In genomic region chr12:57793920-57794319, GRCh38 we compare ENCODE assay signal across 13 cellular contexts. TPM values are rescaled to one million over a fixed set of nuclear protein-coding genes. Genes with fewer than 3 reads are reported as not detected.
DNase-seq lines count a peak whose midpoint lies in the region; ATAC-seq and TF ChIP-seq lines count a peak whose summit lies in the region.
"Had no signal": no experiment of that assay in that cellular context is flagged by ENCODE, and none has a peak within 500 bp of the region (broad histone marks: within the 10 kb centered on the region; RNA-seq: fewer than 3 reads in every experiment).

No MANE protein-coding gene starts in this region.

- H3K9me3 Mint-ChIP-seq in natural killer cell treated with Interleukin-12 subunit alpha and Interleukin-12 subunit beta and Interleukin-15 and Interleukin-18, amount 100 ng/mL, for 72 hours: no peaks in the 10 kb centered on the region
- H3K9me3 Mint-ChIP-seq in natural killer cell: no peaks in the 10 kb centered on the region

- no peaks in the 10 kb centered on the region for H3K9me3 ChIP-seq in RWPE2 (ENCODE audit: severe bottlenecking)
- no peaks in the 10 kb centered on the region for H3K9me3 ChIP-seq in right atrium auricular region
- H3K9me3 ChIP-seq: psoas muscle had no signal

- H3K27me3 ChIP-seq in RWPE2 (ENCODE audit: insufficient read depth, poor library complexity, severe bottlenecking): no peaks in the 10 kb centered on the region
- H3K27me3 ChIP-seq in right atrium auricular region: no peaks in the 10 kb centered on the region
- H3K27me3 ChIP-seq in dorsolateral prefrontal cortex: no peaks in the 10 kb centered on the region

- H3K4me3 Mint-ChIP-seq in natural killer cell treated with Interleukin-12 subunit alpha and Interleukin-12 subunit beta and Interleukin-15 and Interleukin-18, amount 100 ng/mL, for 72 hours: peak overlapping the region; percentile 59
- no peak overlapping the region for H3K4me3 Mint-ChIP-seq in natural killer cell

- H3K4me3 ChIP-seq in RWPE2 (ENCODE audit: severe bottlenecking): no peak overlapping the region
- no peak overlapping the region for H3K4me3 ChIP-seq in right atrium auricular region
- no peak overlapping the region for H3K4me3 ChIP-seq in dorsolateral prefrontal cortex
- H3K4me3 ChIP-seq: psoas muscle had no signal

- ATAC-seq in natural killer cell treated with Interleukin-12 subunit alpha and Interleukin-12 subunit beta and Interleukin-15 and Interleukin-18, amount 100 ng/mL, for 72 hours: peak; percentile 62 to 84
- no peak for ATAC-seq in natural killer cell
- peak; percentile 94 for ATAC-seq in RWPE2 (ENCODE audit: low read depth)
- ATAC-seq in HG02884 (IDR thresholded peaks at IDR 0.05; ENCODE audit: unreplicated experiment): no peak

- peaks cover 14 to 20% of the 10 kb centered on the region in 2 donors for H3K4me1 Mint-ChIP-seq in natural killer cell treated with Interleukin-12 subunit alpha and Interleukin-12 subunit beta and Interleukin-15 and Interleukin-18, amount 100 ng/mL, for 72 hours (ENCODE audit: low read depth in 2 of 2)
- H3K4me1 Mint-ChIP-seq in natural killer cell: no peaks in the 10 kb centered on the region

- no peak for TF ChIP-seq CTCF in natural killer cell (IDR thresholded peaks at IDR 0.05)
- no peak for TF ChIP-seq CTCF in RWPE2 (IDR thresholded peaks at IDR 0.05; ENCODE audit: poor library complexity, severe bottlenecking)
- no peak for TF ChIP-seq CTCF in right atrium auricular region (IDR thresholded peaks at IDR 0.05)
- no peak for TF ChIP-seq CTCF in dorsolateral prefrontal cortex (IDR thresholded peaks at IDR 0.05 in 54 of 56, conservative IDR thresholded peaks at IDR 0.05 in 2 of 56; ENCODE audit: low read depth in 1 of 56, partially characterized antibody in 56 of 56)

- intact Hi-C loops in natural killer cell (cut with micrococcal nuclease): no loop called here
- intact Hi-C loops in dorsolateral prefrontal cortex (cut with DNase I): no loop called here

- DNase-seq in natural killer cell treated with Interleukin-12 subunit alpha and Interleukin-12 subunit beta and Interleukin-15 and Interleukin-18, amount 100 ng/mL, for 72 hours (ENCODE audit: low spot score): no peak
- no peak for DNase-seq in natural killer cell
- DNase-seq in RWPE2 (ENCODE audit: low spot score): no peak
- peak; percentile 51 for DNase-seq in fibroblast of gingiva (ENCODE audit: low read depth)
- no peak for DNase-seq in ureter (ENCODE audit: low spot score)
- DNase-seq in right atrium auricular region (ENCODE audit: low spot score): no peak
- DNase-seq in dorsolateral prefrontal cortex: no peak
- DNase-seq: activated CD4-positive, CD25-positive, alpha-beta regulatory T cell; activated effector memory CD4-positive, alpha-beta T cell treated with anti-CD3 and anti-CD28 coated beads, Interleukin-2, amount 50 U/mL, for 16 hours; KBM-7; psoas muscle had no signal

- peak overlapping the region; percentile 34 for H3K27ac ChIP-seq in RWPE2 (ENCODE audit: poor library complexity, severe bottlenecking)
- no peak overlapping the region for H3K27ac ChIP-seq in right atrium auricular region
- H3K27ac ChIP-seq in dorsolateral prefrontal cortex: no peak overlapping the region
- H3K27ac ChIP-seq: C4-2B, psoas muscle had no signal

- H3K4me1 ChIP-seq in RWPE2 (ENCODE audit: insufficient read depth, poor library complexity, severe bottlenecking): peaks cover 16% of the 10 kb centered on the region
- no peaks in the 10 kb centered on the region for H3K4me1 ChIP-seq in right atrium auricular region
- H3K4me1 ChIP-seq: psoas muscle had no signal

- H3K27ac Mint-ChIP-seq in natural killer cell treated with Interleukin-12 subunit alpha and Interleukin-12 subunit beta and Interleukin-15 and Interleukin-18, amount 100 ng/mL, for 72 hours: peak overlapping the region; percentile 78 to 93
- no peak overlapping the region for H3K27ac Mint-ChIP-seq in natural killer cell

- H3K36me3 ChIP-seq in RWPE2 (ENCODE audit: low read depth) (peaks cover 80% of the 10 kb centered on the region), right atrium auricular region (peaks cover 66% of the 10 kb centered on the region)

- H3K36me3 Mint-ChIP-seq in natural killer cell treated with Interleukin-12 subunit alpha and Interleukin-12 subunit beta and Interleukin-15 and Interleukin-18, amount 100 ng/mL, for 72 hours: peaks cover 30% of the 10 kb centered on the region
- peaks cover 12% of the 10 kb centered on the region for H3K36me3 Mint-ChIP-seq in natural killer cell

- H3K27me3 Mint-ChIP-seq in natural killer cell treated with Interleukin-12 subunit alpha and Interleukin-12 subunit beta and Interleukin-15 and Interleukin-18, amount 100 ng/mL, for 72 hours: no peaks in the 10 kb centered on the region
- H3K27me3 Mint-ChIP-seq in natural killer cell (ENCODE audit: low read depth in 2 of 2): no peaks in the 10 kb centered on the region

RNA-seq across cellular contexts. Expression of gene TSFM, which starts 11.3 kb away (rescaled TPM):
- total RNA-seq in natural killer cell treated with Interleukin-12 subunit alpha and Interleukin-12 subunit beta and Interleukin-15 and Interleukin-18, amount 100 ng/mL, for 72 hours: 10 to 100 TPM; 43.2 to 44.6 TPM
- total RNA-seq in natural killer cell: 10 to 100 TPM; 17.6 to 19.7 (median 17.7) TPM
- 32.9 TPM for total RNA-seq in ureter
- total RNA-seq in right atrium auricular region: 10 to 100 TPM; 20.0 to 23.2 TPM
- total RNA-seq in dorsolateral prefrontal cortex: 10 to 100 TPM; 21.9 to 57.1 (median 35.3) TPM

RNA-seq across cellular contexts. Expression of gene EEF1AKMT3, which starts 21.5 kb away (rescaled TPM):
- 1 to 10 TPM; 2.0 to 3.2 TPM for total RNA-seq in natural killer cell treated with Interleukin-12 subunit alpha and Interleukin-12 subunit beta and Interleukin-15 and Interleukin-18, amount 100 ng/mL, for 72 hours
- total RNA-seq in natural killer cell: 1 to 10 TPM; 1.3 to 2.6 (median 2.2) TPM
- total RNA-seq in ureter: 9.8 TPM
- 1 to 10 TPM; 1.9 to 3.6 TPM for total RNA-seq in right atrium auricular region
- total RNA-seq in dorsolateral prefrontal cortex: 10 to 100 TPM in 2 of 120 experiments, 1 to 10 TPM in 118; 1.4 to 11.0 (median 4.1) TPM

RNA-seq across cellular contexts. Expression of gene METTL1, which starts 22.0 kb away (rescaled TPM):
- 10 to 100 TPM; 42.9 to 51.2 TPM for total RNA-seq in natural killer cell treated with Interleukin-12 subunit alpha and Interleukin-12 subunit beta and Interleukin-15 and Interleukin-18, amount 100 ng/mL, for 72 hours
- total RNA-seq in natural killer cell (10 to 100 TPM in 1 of 3 donors, 1 to 10 TPM in 2; 8.0 to 12.5 (median 8.8) TPM), ureter (50.1 TPM), right atrium auricular region (1 to 10 TPM; 1.5 to 8.5 TPM), dorsolateral prefrontal cortex (10 to 100 TPM in 36 of 120 experiments, 1 to 10 TPM in 84; 1.8 to 17.4 (median 8.3) TPM)

RNA-seq across cellular contexts. Expression of gene AVIL, which starts 24.6 kb away (rescaled TPM):
- total RNA-seq in natural killer cell treated with Interleukin-12 subunit alpha and Interleukin-12 subunit beta and Interleukin-15 and Interleukin-18, amount 100 ng/mL, for 72 hours: 1 to 10 TPM; 1.7 TPM
- 1 to 10 TPM in 2 of 3 donors, under 1 TPM in 1; 0.45 to 2.2 (median 1.3) TPM for total RNA-seq in natural killer cell
- 5.2 TPM for total RNA-seq in ureter
- total RNA-seq in right atrium auricular region: 1 to 10 TPM; 1.3 to 2.6 TPM
- 10 to 100 TPM in 35 of 120 experiments, 1 to 10 TPM in 85; 2.1 to 25.8 (median 7.4) TPM for total RNA-seq in dorsolateral prefrontal cortex

RNA-seq across cellular contexts. Expression of gene CYP27B1, which starts 27.0 kb away (rescaled TPM):
- 10 to 100 TPM; 11.7 to 18.8 TPM for total RNA-seq in natural killer cell treated with Interleukin-12 subunit alpha and Interleukin-12 subunit beta and Interleukin-15 and Interleukin-18, amount 100 ng/mL, for 72 hours
- total RNA-seq in natural killer cell (1 to 10 TPM; 1.1 to 1.7 (median 1.6) TPM), ureter (1.6 TPM), right atrium auricular region (under 1 TPM; 0.28 to 0.33 TPM), dorsolateral prefrontal cortex (1 to 10 TPM in 25 of 120 experiments, under 1 TPM in 60, not detected in 35; 0.18 to 5.3 (median 0.63) TPM)

Comparison
In these comparisons a context has a peak if more than half of its experiments do, and no peak if none do; other contexts are left out.
1. ATAC-seq: peak in natural killer cell treated with Interleukin-12 subunit alpha and Interleukin-12 subunit beta and Interleukin-15 and Interleukin-18, amount 100 ng/mL, for 72 hours (2 of 2) and RWPE2 (single experiment); none in natural killer cell (0 of 3) and HG02884 (single experiment).
2. H3K27ac Mint-ChIP-seq: peak in natural killer cell treated with Interleukin-12 subunit alpha and Interleukin-12 subunit beta and Interleukin-15 and Interleukin-18, amount 100 ng/mL, for 72 hours (2 of 2); none in natural killer cell (0 of 2).